7 cellular contexts compared by ENCODE assay signal in the genomic region with DNA sequence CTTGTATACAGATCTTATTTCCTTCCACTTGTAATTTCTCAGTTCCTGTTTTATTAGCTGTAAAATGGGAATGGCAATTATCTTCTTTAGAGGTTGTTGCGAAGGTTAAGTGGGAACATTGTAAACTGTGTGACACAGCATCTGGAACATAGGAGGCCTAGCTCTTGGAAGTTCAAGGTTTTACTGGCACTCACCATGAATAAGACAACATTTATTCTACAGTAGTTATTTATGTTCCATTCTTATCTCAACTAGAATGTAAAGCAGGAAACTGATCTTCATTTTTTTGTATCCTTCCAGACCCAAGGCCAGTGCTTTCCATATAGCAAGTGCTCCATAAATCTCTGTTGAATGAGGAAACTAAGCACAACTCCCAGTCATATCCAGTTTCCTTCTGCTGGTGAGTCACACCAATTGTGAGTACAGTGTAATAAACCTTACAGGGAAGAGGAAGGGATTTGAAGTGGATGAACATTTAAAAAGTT. TPM values are rescaled to one million over a fixed set of nuclear protein-coding genes. Genes with fewer than 3 reads are reported as not detected.
A peak's percentile ranks its signal among the peaks of the same experiment; 100 is the strongest.
DNase-seq lines count a peak whose midpoint lies in the region; ATAC-seq and TF ChIP-seq lines count a peak whose summit lies in the region.

No MANE protein-coding gene starts in this region.

- BruUV-seq in mammary epithelial cell (replicated peaks; lab: Mats Ljungman, UMichigan): no TSS peak

- no peaks in the 10 kb centered on the region for H3K27me3 ChIP-seq in mammary epithelial cell (ENCODE audit: insufficient read depth, low read length)

- H4K20me1 ChIP-seq in mammary epithelial cell (ENCODE audit: insufficient read depth, low read length): no peaks in the 10 kb centered on the region

- peak; percentile 64 for ATAC-seq in mucosa of descending colon

- H3K4me2 ChIP-seq in mammary epithelial cell (ENCODE audit: insufficient read depth, low read depth, low read length): peak overlapping the region; percentile 87

- peaks cover 67% of the 10 kb centered on the region for H3K79me2 ChIP-seq in mammary epithelial cell (ENCODE audit: insufficient read depth, low read length)

- intact Hi-C loops in mammary epithelial cell (cut with micrococcal nuclease) (no loop called here), mucosa of descending colon (cut with DNase I, micrococcal nuclease) (no loop called here)

- H3K36me3 ChIP-seq in mammary epithelial cell (ENCODE audit: insufficient read depth, low read length): peaks cover 7% of the 10 kb centered on the region
- H3K36me3 ChIP-seq in mucosa of descending colon (ENCODE audit: low read depth): no peaks in the 10 kb centered on the region

- H3K9ac ChIP-seq in mammary epithelial cell (ENCODE audit: insufficient read depth, low read length): peak overlapping the region; percentile 99

- 89% methylated on average over 1 of the region's 1 CpG for WGBS in mammary epithelial cell (ENCODE audit: low coverage, missing lambda C conversion rate)

- peak overlapping the region; percentile 99 for H3K4me3 ChIP-seq in NB4 (ENCODE audit: low read depth, low read length)
- H3K4me3 ChIP-seq in mammary epithelial cell (replicated peaks in 1 of 3; ENCODE audit: insufficient read depth in 1 of 3, low read depth in 2 of 3, low read length in 3 of 3): peak overlapping the region; percentile 64 to 98 (median 92)
- H3K4me3 ChIP-seq in mucosa of descending colon: peak overlapping the region; percentile 90

- peaks cover 45% of the 10 kb centered on the region for H3K4me1 ChIP-seq in mammary epithelial cell (ENCODE audit: insufficient read depth, low read length)
- peaks cover 65% of the 10 kb centered on the region for H3K4me1 ChIP-seq in mucosa of descending colon (ENCODE audit: low read depth)

- DNase-seq in GM04504 (ENCODE audit: low read depth) (peak; percentile 60), NB4 (ENCODE audit: low read depth) (peak; percentile 33), mammary epithelial cell (peak; percentile 82), mucosa of descending colon (peak in 1 of 3 donors; percentile 43), NCI-H2081 (lab: John Stamatoyannopoulos, UW) (no peak), GM10248 (ENCODE audit: extremely low spot score) (no peak)
- no peak for DNase-seq in activated effector memory CD4-positive, alpha-beta T cell treated with anti-CD3 and anti-CD28 coated beads, Interleukin-2, amount 50 U/mL, for 16 hours

- TF ChIP-seq CTCF in NB4 (IDR thresholded peaks at IDR 0.05; ENCODE audit: low read depth, low read length) (no peak), mammary epithelial cell (conservative IDR thresholded peaks at IDR 0.05 in 1 of 2, IDR thresholded peaks at IDR 0.05 in 1 of 2; ENCODE audit: extremely low read depth in 1 of 2, insufficient read depth in 1 of 2, low read depth in 1 of 2, low read length in 2 of 2) (no peak), mucosa of descending colon (IDR thresholded peaks at IDR 0.05) (no peak), GM10248 (IDR thresholded peaks at IDR 0.05; ENCODE audit: control extremely low read depth, extremely low read depth, low read depth, missing control alignments) (no peak)

- no peak for TF ChIP-seq POLR2A in NB4 (IDR thresholded peaks at IDR 0.05; ENCODE audit: extremely low read depth, insufficient read length)

- CTCF ChIA-PET in mammary epithelial cell (lab: Charles Lee; ENCODE audit: low non-redundant PET) (interaction anchor here (0.6 kb wide), 1 partner anchor 69 kb away, joined by 3 read pairs; no protein-coding TSS in a partner anchor), GM10248 (lab: Yijun Ruan, JAX) (interaction anchor here (1.0 to 12.0 kb wide), 6 partner anchors 14 to 330 kb away, joined by 4 to 203 read pairs (median 8); a partner anchor contains a TSS)

- POLR2A ChIA-PET in GM10248 (lab: Yijun Ruan, JAX): interaction anchor here (1.7 kb wide), 1 partner anchor 16 kb away, joined by 9 read pairs; a partner anchor contains a TSS

- peak overlapping the region; percentile 96 for H3K27ac ChIP-seq in mammary epithelial cell (ENCODE audit: insufficient read depth, low read depth, low read length)

- dilution Hi-C loops in mammary epithelial cell (cut with HindIII; ENCODE audit: low sequenced_read_pairs): no loop called here

- H2AFZ ChIP-seq in mammary epithelial cell (ENCODE audit: low read depth, low read length): no peak overlapping the region

- in situ Hi-C loops in mammary epithelial cell (cut with MboI; ENCODE audit: low sequenced_read_pairs in 2 of 2): no loop called here

- H3K9me3 ChIP-seq in mammary epithelial cell (replicated peaks; ENCODE audit: insufficient read depth, low read length) (no peaks in the 10 kb centered on the region), mucosa of descending colon (no peaks in the 10 kb centered on the region)

RNA-seq across cellular contexts. Expression of a gene that starts 1.4 kb away (rescaled TPM):
- total RNA-seq in mammary epithelial cell (10 to 100 TPM; 27.7 to 61.5 TPM), mucosa of descending colon (100 to 1,000 TPM in 2 of 3 donors, 10 to 100 TPM in 1; 63.5 to 128 (median 121) TPM)
- polyA plus RNA-seq in mammary epithelial cell: 16.5 TPM
- 29.0 TPM for polyA minus RNA-seq in mammary epithelial cell

RNA-seq across cellular contexts. Expression of a gene that starts 15.5 kb away (rescaled TPM):
- total RNA-seq in mammary epithelial cell (10 to 100 TPM; 13.7 to 25.7 TPM), mucosa of descending colon (10 to 100 TPM; 17.4 to 24.7 (median 19.2) TPM)
- 15.1 TPM for polyA plus RNA-seq in mammary epithelial cell
- 4.8 TPM for polyA minus RNA-seq in mammary epithelial cell

Comparison
In these comparisons a context has a peak if more than half of its experiments do, and no peak if none do; other contexts are left out.
1. DNase-seq: peak in GM04504 (single experiment), NB4 (single experiment) and mammary epithelial cell (single experiment); none in NCI-H2081 (0 of 2), GM10248 (single experiment) and activated effector memory CD4-positive, alpha-beta T cell treated with anti-CD3 and anti-CD28 coated beads, Interleukin-2, amount 50 U/mL, for 16 hours (single experiment).
2. Peak in every context shown above with its lines, with median percentiles within 50 percentile points of each other: H3K4me3 ChIP-seq.